26 cellular contexts compared by ENCODE assay signal in genomic region chr4:67674098-67674497, GRCh38. TPM values are rescaled to one million over a fixed set of nuclear protein-coding genes. Genes with fewer than 3 reads are reported as not detected.
DNase-seq lines count a peak whose midpoint lies in the region; ATAC-seq, FAIRE-seq and TF ChIP-seq lines count a peak whose summit lies in the region.
"Had no signal": no experiment of that assay in that cellular context is flagged by ENCODE, and none has a peak within 500 bp of the region (broad histone marks: within the 10 kb centered on the region; RNA-seq: fewer than 3 reads in every experiment).

No MANE protein-coding gene starts in this region.

- BruUV-seq in HepG2 (replicated peaks; lab: Mats Ljungman, UMichigan): no TSS peak

- no peak overlapping the region for H3K4me2 ChIP-seq in HepG2 (ENCODE audit: low read depth, low read length)
- H3K4me2 ChIP-seq: BLaER1 had no signal

- H3K27ac ChIP-seq in HepG2 (ENCODE audit: extremely low read length, insufficient read depth, low read length): no peak overlapping the region
- H3K27ac ChIP-seq in right lobe of liver: no peak overlapping the region
- H3K27ac ChIP-seq: adrenal gland, BLaER1, heart right ventricle, HL-60 had no signal

- TF ChIP-seq POLR2A in HepG2 (IDR thresholded peaks at IDR 0.05; ENCODE audit: insufficient read depth in 1 of 2, low read depth in 2 of 2, low read length in 2 of 2) (no peak), right lobe of liver (IDR thresholded peaks at IDR 0.05) (no peak)

- no peaks in the 10 kb centered on the region for H3K79me2 ChIP-seq in HepG2 (ENCODE audit: insufficient read depth, low read length)

- no peak for TF ChIP-seq RAD21 in HepG2 (CRISPR knock-in tag; IDR thresholded peaks at IDR 0.05)

- POLR2A ChIA-PET in HepG2 (lab: Yijun Ruan, JAX): no interaction called here

- WGBS in HepG2 (ENCODE audit: low lambda C conversion rate): 96% methylated on average over 2 of the region's 2 CpGs
- WGBS in right lobe of liver (ENCODE audit: insufficient coverage, low coverage, low lambda C conversion rate, missing lambda C conversion rate): 100% methylated on average over 2 of the region's 2 CpGs

- CTCF ChIA-PET in HepG2 (lab: Yijun Ruan, JAX; ENCODE audit: low intra/inter-chr PET ratio, low total read pairs): no interaction called here

- H3K9me3 ChIP-seq in HepG2 (ENCODE audit: low read length): no peaks in the 10 kb centered on the region
- H3K9me3 ChIP-seq in right lobe of liver: no peaks in the 10 kb centered on the region
- H3K9me3 ChIP-seq: heart right ventricle had no signal

- DNase-seq in HepG2 (ENCODE audit: low spot score) (peak; percentile 2), right lobe of liver (no peak), astrocyte of the spinal cord (ENCODE audit: low read depth, low spot score) (no peak), iris pigment epithelial cell (ENCODE audit: low read depth) (peak; percentile 17), SKM-1 treated with dmso at 0.1 percent for 144 hours (lab: John Stamatoyannopoulos, UW; ENCODE audit: unreplicated experiment) (no peak), kidney glomerular epithelial cell (lab: John Stamatoyannopoulos, UW) (no peak), NCI-H1694 treated with DMSO at 0.1 percent for 48 hours (lab: John Stamatoyannopoulos, UW) (no peak)
- DNase-seq: activated CD8-positive, alpha-beta memory T cell treated with anti-CD3 and anti-CD28 coated beads, Interleukin-2, amount 50 U/mL, for 4 hours; activated gamma-delta T cell treated with Interleukin-2 at 50 U/mL for 16 hours; adrenal gland; Calu3; central memory CD4-positive, alpha-beta T cell; effector memory CD4-positive, alpha-beta T cell; GDM1; heart right ventricle; MM.1S; naive B cell; NCI-H1694; NCI-H226; stimulated activated CD4-positive, alpha-beta T cell treated with anti-CD3 and anti-CD28 coated beads, Interleukin-2, amount 100 ng/mL, for 48 hours had no signal

- no peaks in the 10 kb centered on the region for H4K20me1 ChIP-seq in HepG2 (ENCODE audit: insufficient read depth, low read length)
- H4K20me1 ChIP-seq: BLaER1 had no signal

- H3K27me3 ChIP-seq in HepG2 (ENCODE audit: control insufficient read depth in 1 of 2, insufficient read depth in 2 of 2, low read length in 2 of 2) (no peaks in the 10 kb centered on the region), right lobe of liver (no peaks in the 10 kb centered on the region)
- H3K27me3 ChIP-seq: adrenal gland, BLaER1, heart right ventricle had no signal

- TF ChIP-seq CTCF in HepG2 (CRISPR knock-in tag; IDR thresholded peaks at IDR 0.05): no peak
- TF ChIP-seq CTCF in right lobe of liver (IDR thresholded peaks at IDR 0.05): no peak
- TF ChIP-seq CTCF in astrocyte of the spinal cord (IDR thresholded peaks at IDR 0.05; ENCODE audit: low read depth, low read length): peak; percentile 8

- FAIRE-seq in HepG2 (lab: Jason Lieb, UNC): no peak
- FAIRE-seq: GM12892, keratinocyte had no signal

- no peak for TF ChIP-seq EP300 in HepG2 (IDR thresholded peaks at IDR 0.05; ENCODE audit: low read depth in 2 of 2, low read length in 2 of 2)
- TF ChIP-seq EP300 in HepG2 (CRISPR knock-in tag; IDR thresholded peaks at IDR 0.05; ENCODE audit: borderline replicate concordance): no peak

- H3K36me3 ChIP-seq in HepG2 (replicated peaks in 1 of 2; ENCODE audit: control insufficient read depth in 1 of 2, insufficient read depth in 2 of 2, low read length in 2 of 2): peaks cover 8 to 62% of the 10 kb centered on the region in 2 experiments
- H3K36me3 ChIP-seq in right lobe of liver: peaks cover 0 to 34% (median 14%) of the 10 kb centered on the region in 4 donors

- no peak overlapping the region for H2AFZ ChIP-seq in HepG2 (ENCODE audit: low read length)

- ATAC-seq in HepG2 (peak; percentile 81), right lobe of liver (no peak), GM19463 (IDR thresholded peaks at IDR 0.05; ENCODE audit: unreplicated experiment) (no peak)
- ATAC-seq: heart right ventricle had no signal

- H3K4me1 ChIP-seq in HepG2 (ENCODE audit: insufficient read depth, low read length): peaks cover 8% of the 10 kb centered on the region; the same call in 1 of the 2 replicates
- no peaks in the 10 kb centered on the region for H3K4me1 ChIP-seq in right lobe of liver
- H3K4me1 ChIP-seq: BLaER1, heart right ventricle had no signal

- no peak overlapping the region for H3K4me3 ChIP-seq in HepG2 (replicated peaks in 1 of 3; ENCODE audit: insufficient read depth in 1 of 3, low read depth in 2 of 3, low read length in 3 of 3)
- no peak overlapping the region for H3K4me3 ChIP-seq in right lobe of liver
- H3K4me3 ChIP-seq in astrocyte of the spinal cord (ENCODE audit: low read depth, low read length): no peak overlapping the region
- H3K4me3 ChIP-seq: adrenal gland, BLaER1, heart right ventricle, lung had no signal

- in situ Hi-C loops in HepG2 (cut with HindIII; ENCODE audit: extremely low pct_ligation_motif_present, low pct_unique_long_range_greater_than_20kb) (no loop called here), astrocyte of the spinal cord (cut with HindIII; ENCODE audit: low sequenced_read_pairs) (no loop called here)

- intact Hi-C loops in HepG2 (cut with micrococcal nuclease; ENCODE audit: unreplicated experiment): no loop called here
- intact Hi-C loops in right lobe of liver (cut with DNase I): no loop called here

- H3K9ac ChIP-seq in HepG2 (ENCODE audit: insufficient read depth, low read depth, low read length): no peak overlapping the region
- H3K9ac ChIP-seq: BLaER1 had no signal

TF ChIP-seq in HepG2, 621 proteins besides CTCF, POLR2A, EP300 and RAD21:
- TF ChIP-seq SNAI1 (CRISPR knock-in tag; IDR thresholded peaks at IDR 0.05; ENCODE audit: borderline replicate concordance): no peak
- no peak for TF ChIP-seq THAP9 (CRISPR knock-in tag; IDR thresholded peaks at IDR 0.05; ENCODE audit: borderline replicate concordance)
- no peak for TF ChIP-seq NCOA1 (CRISPR knock-in tag; IDR thresholded peaks at IDR 0.05)
- TF ChIP-seq GATAD2A (CRISPR knock-in tag; IDR thresholded peaks at IDR 0.05): no peak
- no peak for TF ChIP-seq ZFP90 (CRISPR knock-in tag; IDR thresholded peaks at IDR 0.05; ENCODE audit: borderline replicate concordance)
- TF ChIP-seq TOPORS (CRISPR knock-in tag; IDR thresholded peaks at IDR 0.05): no peak
- TF ChIP-seq GLI4 (CRISPR knock-in tag; IDR thresholded peaks at IDR 0.05; ENCODE audit: borderline replicate concordance): no peak
- no peak for TF ChIP-seq LBX2 (CRISPR knock-in tag; IDR thresholded peaks at IDR 0.05; ENCODE audit: borderline replicate concordance)
- TF ChIP-seq ZIK1 (CRISPR knock-in tag; IDR thresholded peaks at IDR 0.05; ENCODE audit: borderline replicate concordance, low read depth): no peak
- no peak for TF ChIP-seq POLR2G (IDR thresholded peaks at IDR 0.05; ENCODE audit: low read depth, low read length)
- TF ChIP-seq ARNT2 (CRISPR knock-in tag; IDR thresholded peaks at IDR 0.05; ENCODE audit: low read depth): no peak
- TF ChIP-seq ZNF124 (CRISPR knock-in tag; IDR thresholded peaks at IDR 0.05): no peak

RNA-seq across cellular contexts. Expression of gene UBA6, which starts 26.9 kb away (rescaled TPM):
- total RNA-seq in HepG2 (2016; rRNA removed; fragmentation: Illumina TruSeq; extraction: Trizol) (75.4 and 153 TPM in 2 replicates), right lobe of liver (10 to 100 TPM; 17.5 to 46.5 (median 24.7) TPM)
- total RNA-seq in HepG2 (2016; cell fraction: cytosol; rRNA removed; fragmentation: Illumina TruSeq; extraction: Trizol; ENCODE audit: low read depth): 4.5 TPM in 2 replicates
- 73.9 and 131 TPM in 2 replicates for total RNA-seq in HepG2 (2016; cell fraction: insoluble cytoplasmic fraction; rRNA removed; fragmentation: Illumina TruSeq; extraction: Trizol)
- 12.0 and 16.0 TPM in 2 replicates for total RNA-seq in HepG2 (2016; cell fraction: membrane; rRNA removed; fragmentation: Illumina TruSeq; extraction: Trizol)
- total RNA-seq in HepG2 (2016; cell fraction: nucleus; rRNA removed; fragmentation: Illumina TruSeq; extraction: Trizol): 65.0 and 67.0 TPM in 2 replicates
- 25.6 and 33.3 TPM in 2 replicates for polyA plus RNA-seq in HepG2 (2011; rRNA removed)
- polyA plus RNA-seq in HepG2 (2011; cell fraction: cytosol; rRNA removed): 21.1 and 24.7 TPM in 2 replicates
- polyA plus RNA-seq in HepG2 (2011; cell fraction: nucleus; rRNA removed): 53.3 and 61.9 TPM in 2 replicates
- 21.2 and 31.8 TPM in 2 replicates for polyA plus RNA-seq in HepG2 (2012)
- polyA plus RNA-seq in HepG2 (2016; cell fraction: cytosol; fragmentation: Illumina TruSeq; extraction: Trizol; ENCODE audit: low read depth): 0.36 and 0.42 TPM in 2 replicates
- 30.7 and 31.3 TPM in 2 replicates for polyA plus RNA-seq in HepG2 (2016; cell fraction: insoluble cytoplasmic fraction; fragmentation: Illumina TruSeq; extraction: Trizol; ENCODE audit: low read depth)
- polyA plus RNA-seq in HepG2 (2016; cell fraction: membrane; fragmentation: Illumina TruSeq; extraction: Trizol; ENCODE audit: low read depth): 1.7 and 1.8 TPM in 2 replicates
- 40.8 and 51.8 TPM in 2 replicates for polyA plus RNA-seq in HepG2 (2016; cell fraction: nucleus; fragmentation: Illumina TruSeq; extraction: Trizol; ENCODE audit: insufficient read depth, low read depth)
- 23.8 and 28.1 TPM in 2 replicates for polyA minus RNA-seq in HepG2 (2011; rRNA and poly(A)+ RNA removed; ENCODE audit: low replicate concordance)
- polyA minus RNA-seq in HepG2 (2011; cell fraction: cytosol; rRNA and poly(A)+ RNA removed): 87.0 and 107 TPM in 2 replicates
- polyA minus RNA-seq in HepG2 (2011; cell fraction: nucleus; rRNA and poly(A)+ RNA removed): 150 and 178 TPM in 2 replicates

Comparison
In these comparisons a context has a peak if more than half of its experiments do, and no peak if none do; other contexts are left out.
1. DNase-seq: peak in HepG2 (single experiment) and iris pigment epithelial cell (single experiment); none in right lobe of liver (0 of 3), astrocyte of the spinal cord (single experiment), SKM-1 treated with dmso at 0.1 percent for 144 hours (single experiment), kidney glomerular epithelial cell (single experiment) and NCI-H1694 treated with DMSO at 0.1 percent for 48 hours (single experiment).